ENCODE assay signal across 8 cellular contexts in genomic region chr15:94412979-94413741, GRCh38.
A peak's percentile ranks its signal among the peaks of the same experiment; 100 is the strongest.
DNase-seq lines count a peak whose midpoint lies in the region; ATAC-seq and FAIRE-seq lines count a peak whose summit lies in the region.

No MANE protein-coding gene starts in this region.

- no peaks in the 10 kb centered on the region for H3K27me3 Mint-ChIP-seq in activated T-helper 17 cell treated with anti-CD3 and anti-CD28 coated beads, Interleukin-2, amount 50 U/mL, for 72 hours
- H3K27me3 Mint-ChIP-seq in activated naive CD4-positive, alpha-beta T cell treated with anti-CD3 and anti-CD28 coated beads, Interleukin-2, amount 10 ng/mL, durations not matched to agents 7 days and 5 days: no peaks in the 10 kb centered on the region

- no peak overlapping the region for H3K4me3 Mint-ChIP-seq in activated T-helper 17 cell treated with anti-CD3 and anti-CD28 coated beads, Interleukin-2, amount 50 U/mL, for 72 hours
- no peak overlapping the region for H3K4me3 Mint-ChIP-seq in activated naive CD4-positive, alpha-beta T cell treated with anti-CD3 and anti-CD28 coated beads, Interleukin-2, amount 10 ng/mL, durations not matched to agents 7 days and 5 days

- ATAC-seq in GM18511 (IDR thresholded peaks at IDR 0.05; ENCODE audit: unreplicated experiment): peak; percentile 83
- peak; percentile 75 for ATAC-seq in HG02981 (IDR thresholded peaks at IDR 0.05; ENCODE audit: unreplicated experiment)
- no peak for ATAC-seq in activated T-helper 17 cell treated with anti-CD3 and anti-CD28 coated beads, Interleukin-2, amount 50 U/mL, for 72 hours (replicated peaks)
- no peak for ATAC-seq in GM18517 (IDR thresholded peaks at IDR 0.05; ENCODE audit: unreplicated experiment)

- peak; percentile 50 for FAIRE-seq in RCC 7860 (lab: Jason Lieb, UNC)

- CTCF ChIA-PET in activated naive CD4-positive, alpha-beta T cell treated with anti-CD3 and anti-CD28 coated beads, Interleukin-2, amount 10 ng/mL, durations not matched to agents 7 days and 5 days (lab: Charles Lee): interaction anchor here (0.9 to 1.0 kb wide), 2 partner anchors 9 to 80 kb away, joined by 3 to 4 read pairs; no protein-coding TSS in a partner anchor

- DNase-seq in RCC 7860 (ENCODE audit: low spot score) (no peak), foreskin melanocyte (peak; percentile 32)
- no peak for DNase-seq in activated CD8-positive, alpha-beta memory T cell treated with anti-CD3 and anti-CD28 coated beads, Interleukin-2, amount 50 U/mL, for 4 hours
- no peak for DNase-seq in activated naive CD4-positive, alpha-beta T cell treated with anti-CD3 and anti-CD28 coated beads, Interleukin-2, amount 10 ng/mL, durations not matched to agents 7 days and 5 days

- H3K36me3 Mint-ChIP-seq in activated T-helper 17 cell treated with anti-CD3 and anti-CD28 coated beads, Interleukin-2, amount 50 U/mL, for 72 hours (ENCODE audit: low read depth): peaks cover 25% of the 10 kb centered on the region
- no peaks in the 10 kb centered on the region for H3K36me3 Mint-ChIP-seq in activated naive CD4-positive, alpha-beta T cell treated with anti-CD3 and anti-CD28 coated beads, Interleukin-2, amount 10 ng/mL, durations not matched to agents 7 days and 5 days

- H3K9me3 Mint-ChIP-seq in activated T-helper 17 cell treated with anti-CD3 and anti-CD28 coated beads, Interleukin-2, amount 50 U/mL, for 72 hours: no peaks in the 10 kb centered on the region
- H3K9me3 Mint-ChIP-seq in activated naive CD4-positive, alpha-beta T cell treated with anti-CD3 and anti-CD28 coated beads, Interleukin-2, amount 10 ng/mL, durations not matched to agents 7 days and 5 days: no peaks in the 10 kb centered on the region

- no peaks in the 10 kb centered on the region for H3K4me1 Mint-ChIP-seq in activated T-helper 17 cell treated with anti-CD3 and anti-CD28 coated beads, Interleukin-2, amount 50 U/mL, for 72 hours
- H3K4me1 Mint-ChIP-seq in activated naive CD4-positive, alpha-beta T cell treated with anti-CD3 and anti-CD28 coated beads, Interleukin-2, amount 10 ng/mL, durations not matched to agents 7 days and 5 days: no peaks in the 10 kb centered on the region

- no peak overlapping the region for H3K27ac Mint-ChIP-seq in activated T-helper 17 cell treated with anti-CD3 and anti-CD28 coated beads, Interleukin-2, amount 50 U/mL, for 72 hours
- no peak overlapping the region for H3K27ac Mint-ChIP-seq in activated naive CD4-positive, alpha-beta T cell treated with anti-CD3 and anti-CD28 coated beads, Interleukin-2, amount 10 ng/mL, durations not matched to agents 7 days and 5 days

Comparison
In these comparisons a context has a peak if more than half of its experiments do, and no peak if none do; other contexts are left out.
1. ATAC-seq: peak in GM18511 (single experiment) and HG02981 (single experiment); none in activated T-helper 17 cell treated with anti-CD3 and anti-CD28 coated beads, Interleukin-2, amount 50 U/mL, for 72 hours (single experiment) and GM18517 (single experiment).